Comparison of ENCODE assay signal across 25 cellular contexts in genomic region chr3:126969586-126969985, GRCh38. TPM values are rescaled to one million over a fixed set of nuclear protein-coding genes. Genes with fewer than 3 reads are reported as not detected.
DNase-seq lines count a peak whose midpoint lies in the region; ATAC-seq and TF ChIP-seq lines count a peak whose summit lies in the region.
"Had no signal": no experiment of that assay in that cellular context is flagged by ENCODE, and none has a peak within 500 bp of the region (broad histone marks: within the 10 kb centered on the region; RNA-seq: fewer than 3 reads in every experiment).

No MANE protein-coding gene starts in this region.

- H3K27me3 Mint-ChIP-seq in GM23338 (ENCODE audit: insufficient read depth, low read depth, poor library complexity): peaks cover 4% of the 10 kb centered on the region
- no peaks in the 10 kb centered on the region for H3K27me3 Mint-ChIP-seq in chondrocyte (ENCODE audit: low read depth)
- H3K27me3 Mint-ChIP-seq in osteocyte (ENCODE audit: unreplicated experiment): no peaks in the 10 kb centered on the region
- peaks cover 14% of the 10 kb centered on the region for H3K27me3 Mint-ChIP-seq in stimulated activated naive CD8-positive, alpha-beta T cell treated with anti-CD3 and anti-CD28 coated beads, Interleukin-15, amount 100 ng/mL, for 72 hours

- peak; percentile 10; the same call in 2 of the 3 replicates for ATAC-seq in GM23338
- ATAC-seq in stimulated activated naive CD8-positive, alpha-beta T cell treated with anti-CD3 and anti-CD28 coated beads, Interleukin-15, amount 100 ng/mL, for 72 hours: no peak
- ATAC-seq: HCT116; left cardiac atrium; naive thymus-derived CD4-positive, alpha-beta T cell; stimulated activated memory B cell treated with anti-CD40 and anti-IgM and Interleukin-4, amounts not matched to agents 10 μg/mL and 1 μg/mL and 100 μg/mL, for 72 hours had no signal

- no peak overlapping the region for H3K4me2 ChIP-seq in GM23338
- H3K4me2 ChIP-seq: KMS-11, SK-N-SH had no signal

- H3K4me3 Mint-ChIP-seq in GM23338 (no peak overlapping the region), chondrocyte (ENCODE audit: unreplicated experiment) (peak overlapping the region; percentile 35), osteocyte (ENCODE audit: unreplicated experiment) (no peak overlapping the region)
- no peak overlapping the region for H3K4me3 Mint-ChIP-seq in stimulated activated naive CD8-positive, alpha-beta T cell treated with anti-CD3 and anti-CD28 coated beads, Interleukin-15, amount 100 ng/mL, for 72 hours
- H3K4me3 Mint-ChIP-seq: CD4-positive, CD25-positive, alpha-beta regulatory T cell; naive thymus-derived CD4-positive, alpha-beta T cell; stimulated activated memory B cell treated with anti-CD40 and anti-IgM and Interleukin-4, amounts not matched to agents 10 μg/mL and 1 μg/mL and 100 μg/mL, for 72 hours had no signal

- H3K36me3 ChIP-seq in GM23338 (ENCODE audit: insufficient read depth): no peaks in the 10 kb centered on the region
- H3K36me3 ChIP-seq: sigmoid colon had no signal

- H3K27me3 ChIP-seq in GM23338 (ENCODE audit: insufficient read depth): no peaks in the 10 kb centered on the region
- H3K27me3 ChIP-seq: dorsolateral prefrontal cortex had no signal

- H3K27ac Mint-ChIP-seq in GM23338 (peak overlapping the region; percentile 81), chondrocyte (ENCODE audit: unreplicated experiment) (peak overlapping the region; percentile 68), osteocyte (ENCODE audit: unreplicated experiment) (peak overlapping the region; percentile 46)
- H3K27ac Mint-ChIP-seq in stimulated activated naive CD8-positive, alpha-beta T cell treated with anti-CD3 and anti-CD28 coated beads, Interleukin-15, amount 100 ng/mL, for 72 hours: no peak overlapping the region
- H3K27ac Mint-ChIP-seq: CD4-positive, CD25-positive, alpha-beta regulatory T cell; naive thymus-derived CD4-positive, alpha-beta T cell; stimulated activated memory B cell treated with anti-CD40 and anti-IgM and Interleukin-4, amounts not matched to agents 10 μg/mL and 1 μg/mL and 100 μg/mL, for 72 hours had no signal

- no peaks in the 10 kb centered on the region for H3K79me2 ChIP-seq in GM23338 (replicated peaks; ENCODE audit: insufficient read depth)

- no peaks in the 10 kb centered on the region for H3K9me2 ChIP-seq in GM23338 (ENCODE audit: insufficient read depth)
- H3K9me2 ChIP-seq: SK-N-SH had no signal

- H2AFZ ChIP-seq in GM23338: no peak overlapping the region

- no peaks in the 10 kb centered on the region for H3F3A ChIP-seq in GM23338 (replicated peaks; ENCODE audit: low read depth)

- DNase-seq in GM23338 (ENCODE audit: low spot score) (no peak), chondrocyte (ENCODE audit: low spot score) (no peak), iPS-NIHi7 (ENCODE audit: extremely low spot score) (peak; percentile 34), osteocyte (ENCODE audit: extremely low spot score, unreplicated experiment) (no peak), DMS153 (lab: John Stamatoyannopoulos, UW) (no peak), pons (ENCODE audit: low spot score) (no peak)
- no peak for DNase-seq in stimulated activated CD4-positive, alpha-beta T cell treated with anti-CD3 and anti-CD28 coated beads, Interleukin-2, amount 100 ng/mL, for 48 hours
- DNase-seq in stimulated activated naive CD8-positive, alpha-beta T cell treated with anti-CD3 and anti-CD28 coated beads, Interleukin-15, amount 100 ng/mL, for 72 hours: no peak
- DNase-seq: activated CD4-positive, CD25-positive, alpha-beta regulatory T cell; activated T-cell treated with anti-CD3 and anti-CD28 coated beads, Interleukin-2, amount 50 U/mL, for 1 hour; amniotic stem cell; CD4-positive, CD25-positive, alpha-beta regulatory T cell; central memory CD4-positive, alpha-beta T cell; dorsolateral prefrontal cortex; GF-D8; left cardiac atrium; naive thymus-derived CD4-positive, alpha-beta T cell; NCI-H1694 treated with DMSO at 0.1 percent for 48 hours; NCI-H526 treated with DMSO at 0.1 percent for 48 hours; sigmoid colon; SK-N-SH; T1000 had no signal

- H3K27ac ChIP-seq in GM23338 (ENCODE audit: low read depth): no peak overlapping the region
- H3K27ac ChIP-seq: KMS-11, sigmoid colon had no signal

- no peaks in the 10 kb centered on the region for H4K20me1 ChIP-seq in GM23338 (replicated peaks; ENCODE audit: insufficient read depth)

- H3K4me3 ChIP-seq in GM23338: no peak overlapping the region
- H3K4me3 ChIP-seq: dorsolateral prefrontal cortex, sigmoid colon had no signal

- peaks cover 5% of the 10 kb centered on the region for H3K9me3 Mint-ChIP-seq in GM23338
- peaks cover 7% of the 10 kb centered on the region for H3K9me3 Mint-ChIP-seq in chondrocyte (ENCODE audit: low read depth)
- H3K9me3 Mint-ChIP-seq in osteocyte (ENCODE audit: unreplicated experiment): peaks cover 5% of the 10 kb centered on the region
- peaks cover 6 to 8% of the 10 kb centered on the region in 2 donors for H3K9me3 Mint-ChIP-seq in stimulated activated naive CD8-positive, alpha-beta T cell treated with anti-CD3 and anti-CD28 coated beads, Interleukin-15, amount 100 ng/mL, for 72 hours

- 0 out of 3 replicates have a peak, but pooled peaks cover under 1% of the 10 kb centered on the region for H3K36me3 Mint-ChIP-seq in GM23338 (ENCODE audit: low read depth)
- peaks cover under 1% of the 10 kb centered on the region for H3K36me3 Mint-ChIP-seq in chondrocyte (ENCODE audit: low read depth)
- H3K36me3 Mint-ChIP-seq in osteocyte (ENCODE audit: unreplicated experiment): peaks cover 2% of the 10 kb centered on the region

- H3K4me1 Mint-ChIP-seq in GM23338 (peaks cover 30% of the 10 kb centered on the region), chondrocyte (ENCODE audit: low read depth) (peaks cover 17% of the 10 kb centered on the region), osteocyte (ENCODE audit: unreplicated experiment) (peaks cover 17% of the 10 kb centered on the region)
- no peaks in the 10 kb centered on the region for H3K4me1 Mint-ChIP-seq in stimulated activated naive CD8-positive, alpha-beta T cell treated with anti-CD3 and anti-CD28 coated beads, Interleukin-15, amount 100 ng/mL, for 72 hours
- H3K4me1 Mint-ChIP-seq: CD4-positive, CD25-positive, alpha-beta regulatory T cell had no signal

- TF ChIP-seq CTCF in GM23338 (conservative IDR thresholded peaks at IDR 0.05; ENCODE audit: low read depth in 2 of 2) (no peak), chondrocyte (IDR thresholded peaks at IDR 0.05) (no peak), osteocyte (IDR thresholded peaks at IDR 0.05) (no peak)

- no peaks in the 10 kb centered on the region for H3K4me1 ChIP-seq in GM23338 (ENCODE audit: insufficient read depth)

TF ChIP-seq in GM23338, 12 proteins besides CTCF, POLR2A, EP300 and RAD21 (continues in another document):
- TF ChIP-seq POLR2AphosphoS5 (IDR thresholded peaks at IDR 0.05; ENCODE audit: low read depth) (no peak), REST (IDR thresholded peaks at IDR 0.05; ENCODE audit: unreplicated experiment) (no peak), ZNF331 (CRISPR knock-in tag; IDR thresholded peaks at IDR 0.05; ENCODE audit: low read depth) (no peak), NANOG (IDR thresholded peaks at IDR 0.05; ENCODE audit: borderline replicate concordance) (no peak), EZH2 (IDR thresholded peaks at IDR 0.05; ENCODE audit: low read depth, unreplicated experiment) (no peak), STAT1 (IDR thresholded peaks at IDR 0.05; ENCODE audit: unreplicated experiment) (no peak), CREB1 (CRISPR knock-in tag; IDR thresholded peaks at IDR 0.05; ENCODE audit: low read depth) (no peak)

RNA-seq across cellular contexts. Expression of gene PLXNA1, which starts 13.3 kb away (rescaled TPM):
- total RNA-seq in GM23338 (2014; rRNA removed; shearing (Covaris generic)): 73.5 and 80.2 TPM in 2 replicates
- polyA plus RNA-seq in GM23338 (2016; fragmentation: Nextera tagmentation; extraction: Ambion mirVana): 10.6 and 11.0 TPM in 2 replicates
- total RNA-seq in chondrocyte: 69.8 to 99.1 TPM (median 98.2 TPM) in 3 replicates
- total RNA-seq in osteocyte: 60.5 and 65.5 TPM in 2 replicates

Comparison
In these comparisons a context has a peak if more than half of its experiments do, and no peak if none do; other contexts are left out.
1. H3K27ac Mint-ChIP-seq: peak in GM23338 (single experiment), chondrocyte (single experiment) and osteocyte (single experiment); none in stimulated activated naive CD8-positive, alpha-beta T cell treated with anti-CD3 and anti-CD28 coated beads, Interleukin-15, amount 100 ng/mL, for 72 hours (0 of 2).